1 cellular context compared by ENCODE assay signal in the genomic region with DNA sequence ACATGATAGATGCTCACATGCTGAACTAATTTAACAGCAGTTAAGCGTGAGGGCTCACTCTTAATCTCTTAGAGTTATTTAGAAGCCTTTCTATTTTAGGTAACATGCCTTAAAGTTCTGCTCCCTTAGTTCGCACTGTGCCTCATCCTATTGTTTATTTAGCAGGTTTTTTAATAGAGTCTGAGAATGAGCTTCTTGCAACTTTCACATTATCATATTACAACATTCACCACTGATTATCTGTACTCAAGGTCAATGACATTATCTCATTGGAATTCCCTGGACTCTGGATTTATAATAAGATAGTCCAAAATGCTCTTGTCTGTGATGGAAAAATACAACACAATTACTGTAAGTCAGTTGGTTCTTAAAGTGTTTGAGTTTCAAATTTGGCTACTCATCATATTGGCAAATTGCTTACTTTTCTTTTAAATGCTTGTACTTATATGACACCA.
TF ChIP-seq lines count a peak whose summit lies in the region.

No MANE protein-coding gene starts in this region.

TF ChIP-seq in IMR-90, 13 proteins besides CTCF, POLR2A, EP300 and RAD21 (continued from another document):
- TF ChIP-seq, protein P1, sequence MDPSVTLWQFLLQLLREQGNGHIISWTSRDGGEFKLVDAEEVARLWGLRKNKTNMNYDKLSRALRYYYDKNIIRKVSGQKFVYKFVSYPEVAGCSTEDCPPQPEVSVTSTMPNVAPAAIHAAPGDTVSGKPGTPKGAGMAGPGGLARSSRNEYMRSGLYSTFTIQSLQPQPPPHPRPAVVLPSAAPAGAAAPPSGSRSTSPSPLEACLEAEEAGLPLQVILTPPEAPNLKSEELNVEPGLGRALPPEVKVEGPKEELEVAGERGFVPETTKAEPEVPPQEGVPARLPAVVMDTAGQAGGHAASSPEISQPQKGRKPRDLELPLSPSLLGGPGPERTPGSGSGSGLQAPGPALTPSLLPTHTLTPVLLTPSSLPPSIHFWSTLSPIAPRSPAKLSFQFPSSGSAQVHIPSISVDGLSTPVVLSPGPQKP (IDR thresholded peaks at IDR 0.05; ENCODE audit: borderline replicate concordance, low read depth, low read length): no peak
- peak; percentile 80 for TF ChIP-seq MAFK (IDR thresholded peaks at IDR 0.05; ENCODE audit: low read depth, low read length)
